In genomic region chr11:70779433-70780245, GRCh38 we compare ENCODE assay signal across 17 cellular contexts.
A peak's percentile ranks its signal among the peaks of the same experiment; 100 is the strongest.
DNase-seq lines count a peak whose midpoint lies in the region; ATAC-seq, FAIRE-seq and TF ChIP-seq lines count a peak whose summit lies in the region.
"Had no signal": no experiment of that assay in that cellular context is flagged by ENCODE, and none has a peak within 500 bp of the region (broad histone marks: within the 10 kb centered on the region; RNA-seq: fewer than 3 reads in every experiment).

No MANE protein-coding gene starts in this region.

- H3K4me2 ChIP-seq in HepG2 (ENCODE audit: low read depth, low read length) (no peak overlapping the region), osteoblast (ENCODE audit: insufficient read depth, low read length) (no peak overlapping the region)

- TF ChIP-seq RAD21 in HepG2 (CRISPR knock-in tag; IDR thresholded peaks at IDR 0.05), result no peak

- TF ChIP-seq CTCF in HepG2 (CRISPR knock-in tag; IDR thresholded peaks at IDR 0.05), result no peak
- no peak for TF ChIP-seq CTCF in right lobe of liver (IDR thresholded peaks at IDR 0.05)
- no peak for TF ChIP-seq CTCF in osteoblast (IDR thresholded peaks at IDR 0.05; ENCODE audit: extremely low read depth, low read depth, low read length)

- no peak overlapping the region for H3K27ac Mint-ChIP-seq in CD8-positive, alpha-beta memory T cell
- H3K27ac Mint-ChIP-seq: B cell; CD4-positive, alpha-beta T cell; HFFc6; IgD-negative memory B cell had no signal

- WGBS in HepG2 (ENCODE audit: low lambda C conversion rate), result 94% methylated on average over 9 of the region's 9 CpGs
- 85% methylated on average over 4 of the region's 9 CpGs for WGBS in right lobe of liver (ENCODE audit: insufficient coverage, low coverage, low lambda C conversion rate, missing lambda C conversion rate)

- in situ Hi-C loops in HepG2 (cut with HindIII; ENCODE audit: extremely low pct_ligation_motif_present, low pct_unique_long_range_greater_than_20kb), result no loop called here

- H3K36me3 ChIP-seq in HepG2 (replicated peaks in 1 of 2; ENCODE audit: control insufficient read depth in 1 of 2, insufficient read depth in 2 of 2, low read length in 2 of 2) (peaks cover 1 to 2% of the 10 kb centered on the region in 2 experiments; a peak in 3 of 5 replicates), right lobe of liver (no peaks in the 10 kb centered on the region), osteoblast (ENCODE audit: insufficient read depth, low read length) (no peaks in the 10 kb centered on the region)
- H3K36me3 ChIP-seq in CD8-positive, alpha-beta memory T cell (ENCODE audit: insufficient read depth, low read length), result no peaks in the 10 kb centered on the region

- H3K27me3 Mint-ChIP-seq in CD8-positive, alpha-beta memory T cell, result peaks cover 3 to 9% of the 10 kb centered on the region in 2 donors
- H3K27me3 Mint-ChIP-seq: B cell, IgD-negative memory B cell had no signal

- intact Hi-C loops in HepG2 (cut with micrococcal nuclease; ENCODE audit: unreplicated experiment) (no loop called here), right lobe of liver (cut with DNase I) (no loop called here)

- H3K4me1 ChIP-seq in HepG2 (ENCODE audit: insufficient read depth, low read length) (no peaks in the 10 kb centered on the region), right lobe of liver (no peaks in the 10 kb centered on the region), osteoblast (ENCODE audit: insufficient read depth, low read length) (no peaks in the 10 kb centered on the region)
- no peaks in the 10 kb centered on the region for H3K4me1 ChIP-seq in CD8-positive, alpha-beta memory T cell (ENCODE audit: insufficient read depth, low read length)

- H3K27me3 ChIP-seq in HepG2 (ENCODE audit: control insufficient read depth in 1 of 2, insufficient read depth in 2 of 2, low read length in 2 of 2) (no peaks in the 10 kb centered on the region), right lobe of liver (no peaks in the 10 kb centered on the region), osteoblast (ENCODE audit: insufficient read depth, low read length) (peaks cover 3% of the 10 kb centered on the region)
- no peaks in the 10 kb centered on the region for H3K27me3 ChIP-seq in CD8-positive, alpha-beta memory T cell (ENCODE audit: insufficient read depth, low read length, poor library complexity, severe bottlenecking)

- peaks cover 10% of the 10 kb centered on the region for H4K20me1 ChIP-seq in HepG2 (ENCODE audit: insufficient read depth, low read length)
- H4K20me1 ChIP-seq in osteoblast (ENCODE audit: insufficient read depth, low read length), result no peaks in the 10 kb centered on the region

- no peak overlapping the region for H3K9ac ChIP-seq in HepG2 (ENCODE audit: insufficient read depth, low read depth, low read length)

- TF ChIP-seq EP300 in HepG2 (IDR thresholded peaks at IDR 0.05; ENCODE audit: low read depth in 2 of 2, low read length in 2 of 2) (no peak), HepG2 (CRISPR knock-in tag; IDR thresholded peaks at IDR 0.05; ENCODE audit: borderline replicate concordance) (no peak)

- H3K4me3 ChIP-seq in HepG2 (replicated peaks in 1 of 3; ENCODE audit: insufficient read depth in 1 of 3, low read depth in 2 of 3, low read length in 3 of 3) (no peak overlapping the region), right lobe of liver (no peak overlapping the region), osteoblast (ENCODE audit: insufficient read depth, low read length) (no peak overlapping the region)
- no peak overlapping the region for H3K4me3 ChIP-seq in CD8-positive, alpha-beta memory T cell (ENCODE audit: low read length)

- H2AFZ ChIP-seq in HepG2 (ENCODE audit: low read length) (no peak overlapping the region), osteoblast (ENCODE audit: low read length) (no peak overlapping the region)

- H3K9me3 Mint-ChIP-seq in CD8-positive, alpha-beta memory T cell, result no peaks in the 10 kb centered on the region
- H3K9me3 Mint-ChIP-seq: CD4-positive, alpha-beta T cell had no signal

- no peak overlapping the region for H3K27ac ChIP-seq in HepG2 (ENCODE audit: extremely low read length, insufficient read depth, low read length)
- H3K27ac ChIP-seq in right lobe of liver, result no peak overlapping the region
- no peak overlapping the region for H3K27ac ChIP-seq in osteoblast (ENCODE audit: low read depth, low read length)
- no peak overlapping the region for H3K27ac ChIP-seq in CD8-positive, alpha-beta memory T cell (ENCODE audit: low read depth, low read length)
- H3K27ac ChIP-seq: HL-60 had no signal

- CTCF ChIA-PET in HepG2 (lab: Yijun Ruan, JAX; ENCODE audit: low intra/inter-chr PET ratio, low total read pairs), result no interaction called here
- CTCF ChIA-PET in CD8-positive, alpha-beta memory T cell (lab: Charles Lee), result no interaction called here

- H3K79me2 ChIP-seq in HepG2 (ENCODE audit: insufficient read depth, low read length), result no peaks in the 10 kb centered on the region
- no peaks in the 10 kb centered on the region for H3K79me2 ChIP-seq in osteoblast (ENCODE audit: insufficient read depth, low read length)

- no peak overlapping the region for H3K4me3 Mint-ChIP-seq in CD8-positive, alpha-beta memory T cell
- H3K4me3 Mint-ChIP-seq: B cell; CD4-positive, alpha-beta T cell; HFFc6; IgD-negative memory B cell had no signal

- POLR2A ChIA-PET in HepG2 (lab: Yijun Ruan, JAX), result no interaction called here
- POLR2A ChIA-PET in CD8-positive, alpha-beta memory T cell (lab: Charles Lee), result no interaction called here

- FAIRE-seq in HepG2 (lab: Jason Lieb, UNC), result no peak
- FAIRE-seq: A204.1 had no signal

- no TSS peak for BruUV-seq in HepG2 (replicated peaks; lab: Mats Ljungman, UMichigan)

- TF ChIP-seq POLR2A in HepG2 (IDR thresholded peaks at IDR 0.05; ENCODE audit: insufficient read depth in 1 of 2, low read depth in 2 of 2, low read length in 2 of 2) (no peak), right lobe of liver (IDR thresholded peaks at IDR 0.05) (no peak)

- no peak for ATAC-seq in HepG2
- no peak for ATAC-seq in right lobe of liver
- ATAC-seq in GM18867 (IDR thresholded peaks at IDR 0.05; ENCODE audit: unreplicated experiment), result no peak
- no peak for ATAC-seq in HG02571 (IDR thresholded peaks at IDR 0.05; ENCODE audit: unreplicated experiment)

- no peaks in the 10 kb centered on the region for H3K36me3 Mint-ChIP-seq in CD8-positive, alpha-beta memory T cell
- H3K36me3 Mint-ChIP-seq: IgD-negative memory B cell had no signal

- DNase-seq in HepG2 (ENCODE audit: low spot score) (no peak), right lobe of liver (no peak), NCI-H69 (lab: John Stamatoyannopoulos, UW) (peak; percentile 13), osteoblast (ENCODE audit: insufficient read length, low spot score, missing footprints) (peak; percentile 88)
- no peak for DNase-seq in CD8-positive, alpha-beta memory T cell
- DNase-seq: C1 segment of cervical spinal cord; CD4-positive, alpha-beta T cell; DMS153; GF-D8; HCEC 1CT; HFFc6 had no signal

- no peaks in the 10 kb centered on the region for H3K4me1 Mint-ChIP-seq in CD8-positive, alpha-beta memory T cell
- H3K4me1 Mint-ChIP-seq: B cell, IgD-negative memory B cell had no signal

- no peaks in the 10 kb centered on the region for H3K9me3 ChIP-seq in HepG2 (ENCODE audit: low read length)
- H3K9me3 ChIP-seq in right lobe of liver, result no peaks in the 10 kb centered on the region
- H3K9me3 ChIP-seq in osteoblast (ENCODE audit: low read depth, low read length), result no peaks in the 10 kb centered on the region
- no peaks in the 10 kb centered on the region for H3K9me3 ChIP-seq in CD8-positive, alpha-beta memory T cell (ENCODE audit: low read length)

TF ChIP-seq in HepG2, 621 proteins besides CTCF, POLR2A, EP300 and RAD21 (continues in another document):
- TF ChIP-seq YY1 (IDR thresholded peaks at IDR 0.05; ENCODE audit: insufficient read depth, insufficient replicate concordance, low read depth, low read length), result no peak
- TF ChIP-seq KDM5B (CRISPR knock-in tag; IDR thresholded peaks at IDR 0.05; ENCODE audit: borderline replicate concordance), result no peak
- TF ChIP-seq, protein P1, sequence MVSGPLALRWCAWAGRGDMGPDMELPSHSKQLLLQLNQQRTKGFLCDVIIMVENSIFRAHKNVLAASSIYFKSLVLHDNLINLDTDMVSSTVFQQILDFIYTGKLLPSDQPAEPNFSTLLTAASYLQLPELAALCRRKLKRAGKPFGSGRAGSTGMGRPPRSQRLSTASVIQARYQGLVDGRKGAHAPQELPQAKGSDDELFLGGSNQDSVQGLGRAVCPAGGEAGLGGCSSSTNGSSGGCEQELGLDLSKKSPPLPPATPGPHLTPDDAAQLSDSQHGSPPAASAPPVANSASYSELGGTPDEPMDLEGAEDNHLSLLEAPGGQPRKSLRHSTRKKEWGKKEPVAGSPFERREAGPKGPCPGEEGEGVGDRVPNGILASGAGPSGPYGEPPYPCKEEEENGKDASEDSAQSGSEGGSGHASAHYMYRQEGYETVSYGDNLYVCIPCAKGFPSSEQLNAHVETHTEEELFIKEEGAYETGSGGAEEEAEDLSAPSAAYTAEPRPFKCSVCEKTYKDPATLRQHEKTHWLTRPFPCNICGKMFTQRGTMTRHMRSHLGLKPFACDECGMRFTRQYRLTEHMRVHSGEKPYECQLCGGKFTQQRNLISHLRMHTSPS (CRISPR knock-in tag; IDR thresholded peaks at IDR 0.05; ENCODE audit: low read depth), result no peak
- peak; percentile 92; the same call in 1 of the 2 replicates for TF ChIP-seq ZNF329 (CRISPR knock-in tag; IDR thresholded peaks at IDR 0.05; ENCODE audit: low read depth)
- TF ChIP-seq MYPOP (CRISPR knock-in tag; IDR thresholded peaks at IDR 0.05), result no peak
- TF ChIP-seq KDM5A (IDR thresholded peaks at IDR 0.05; ENCODE audit: borderline replicate concordance, low read length), result no peak
- TF ChIP-seq, protein P2, sequence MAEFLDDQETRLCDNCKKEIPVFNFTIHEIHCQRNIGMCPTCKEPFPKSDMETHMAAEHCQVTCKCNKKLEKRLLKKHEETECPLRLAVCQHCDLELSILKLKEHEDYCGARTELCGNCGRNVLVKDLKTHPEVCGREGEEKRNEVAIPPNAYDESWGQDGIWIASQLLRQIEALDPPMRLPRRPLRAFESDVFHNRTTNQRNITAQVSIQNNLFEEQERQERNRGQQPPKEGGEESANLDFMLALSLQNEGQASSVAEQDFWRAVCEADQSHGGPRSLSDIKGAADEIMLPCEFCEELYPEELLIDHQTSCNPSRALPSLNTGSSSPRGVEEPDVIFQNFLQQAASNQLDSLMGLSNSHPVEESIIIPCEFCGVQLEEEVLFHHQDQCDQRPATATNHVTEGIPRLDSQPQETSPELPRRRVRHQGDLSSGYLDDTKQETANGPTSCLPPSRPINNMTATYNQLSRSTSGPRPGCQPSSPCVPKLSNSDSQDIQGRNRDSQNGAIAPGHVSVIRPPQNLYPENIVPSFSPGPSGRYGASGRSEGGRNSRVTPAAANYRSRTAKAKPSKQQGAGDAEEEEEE (CRISPR knock-in tag; IDR thresholded peaks at IDR 0.05; ENCODE audit: borderline replicate concordance), result no peak

Comparison
In these comparisons a context has a peak if more than half of its experiments do, and no peak if none do; other contexts are left out.
1. DNase-seq: peak in NCI-H69 (single experiment) and osteoblast (single experiment); none in HepG2 (single experiment), right lobe of liver (0 of 3) and CD8-positive, alpha-beta memory T cell (0 of 5).